ENCODE assay signal across 8 cellular contexts in genomic region chr3:126267169-126267975, GRCh38.
A peak's percentile ranks its signal among the peaks of the same experiment; 100 is the strongest.
DNase-seq lines count a peak whose midpoint lies in the region; ATAC-seq and TF ChIP-seq lines count a peak whose summit lies in the region.

No MANE protein-coding gene starts in this region.

- H3K4me1 ChIP-seq in RWPE2 (ENCODE audit: insufficient read depth, poor library complexity, severe bottlenecking): peaks cover 27% of the 10 kb centered on the region

- TF ChIP-seq CTCF in RWPE2 (IDR thresholded peaks at IDR 0.05; ENCODE audit: poor library complexity, severe bottlenecking): peak; percentile 32
- peak; percentile 10 for TF ChIP-seq CTCF in fibroblast of pulmonary artery (IDR thresholded peaks at IDR 0.05; ENCODE audit: low read length, missing control alignments)
- TF ChIP-seq CTCF in GM10266 (IDR thresholded peaks at IDR 0.05; ENCODE audit: control insufficient read depth, insufficient read depth, low read depth, missing control alignments): no peak

- no peaks in the 10 kb centered on the region for H3K36me3 ChIP-seq in RWPE2 (ENCODE audit: low read depth)

- ATAC-seq in RWPE2 (ENCODE audit: low read depth) (peak; percentile 89), GM21528 (IDR thresholded peaks at IDR 0.05; ENCODE audit: low FRiP score, unreplicated experiment) (no peak)

- DNase-seq in EL (peak; percentile 98), RWPE2 (ENCODE audit: low spot score) (no peak), fibroblast of pulmonary artery (ENCODE audit: low read depth) (peak; percentile 93), myocyte (ENCODE audit: low read depth) (peak; percentile 75), UCSD-AML1 (lab: John Stamatoyannopoulos, UW; ENCODE audit: unreplicated experiment) (no peak), GM10266 (ENCODE audit: extremely low spot score) (no peak)
- no peak for DNase-seq in activated CD4-positive, alpha-beta T cell treated with anti-CD3 and anti-CD28 coated beads for 1 hour

- H3K27ac ChIP-seq in RWPE2 (ENCODE audit: poor library complexity, severe bottlenecking): peak overlapping the region; percentile 76

- H3K9me3 ChIP-seq in RWPE2 (ENCODE audit: severe bottlenecking): no peaks in the 10 kb centered on the region

- H3K27me3 ChIP-seq in RWPE2 (ENCODE audit: insufficient read depth, poor library complexity, severe bottlenecking): no peaks in the 10 kb centered on the region

- peak overlapping the region; percentile 4 for H3K4me3 ChIP-seq in RWPE2 (ENCODE audit: severe bottlenecking)
- H3K4me3 ChIP-seq in fibroblast of pulmonary artery (replicated peaks; ENCODE audit: low read depth, low read length): peak overlapping the region; percentile 42

Comparison
In these comparisons a context has a peak if more than half of its experiments do, and no peak if none do; other contexts are left out.
1. DNase-seq: peak in EL (single experiment), fibroblast of pulmonary artery (single experiment) and myocyte (single experiment); none in RWPE2 (single experiment), UCSD-AML1 (single experiment), GM10266 (single experiment) and activated CD4-positive, alpha-beta T cell treated with anti-CD3 and anti-CD28 coated beads for 1 hour (single experiment).